ENCODE assay signal across 19 cellular contexts in the genomic region with DNA sequence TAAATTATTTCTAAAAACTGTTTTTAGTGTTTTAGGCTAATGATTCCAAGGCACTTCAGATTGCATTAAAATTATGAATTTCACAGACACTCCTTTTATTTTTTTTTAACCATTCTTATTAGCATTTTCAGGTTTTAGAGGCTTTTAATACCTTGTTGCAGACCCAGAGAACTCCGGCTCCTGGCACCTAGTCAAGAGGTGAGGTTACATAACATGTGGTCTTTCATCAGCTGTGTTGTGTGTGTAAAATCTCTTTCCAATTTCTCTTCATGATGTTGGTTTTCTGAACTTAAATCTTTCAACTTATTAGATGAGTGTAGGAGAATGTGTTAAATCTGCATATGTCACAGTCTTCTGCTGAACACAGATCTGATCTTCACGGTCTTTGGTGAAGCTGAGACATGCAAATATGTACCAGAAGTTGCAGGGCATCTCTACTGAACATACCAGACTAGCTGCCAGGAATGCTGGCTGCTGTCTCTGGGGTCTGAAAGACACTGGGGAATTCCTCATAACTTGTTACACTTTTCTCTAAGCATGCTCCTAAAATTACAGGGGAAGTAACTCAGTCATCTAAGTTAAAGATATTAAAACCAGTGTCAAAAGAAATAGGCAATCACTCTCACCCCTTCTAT.
DNase-seq lines count a peak whose midpoint lies in the region; TF ChIP-seq lines count a peak whose summit lies in the region.
"Had no signal": no experiment of that assay in that cellular context is flagged by ENCODE, and none has a peak within 500 bp of the region (broad histone marks: within the 10 kb centered on the region; RNA-seq: fewer than 3 reads in every experiment).

No MANE protein-coding gene starts in this region.

- peak; percentile 24 for DNase-seq in NCI-H2171 treated with DMSO at 0.1 percent for 48 hours (lab: John Stamatoyannopoulos, UW)
- DNase-seq in fibroblast of peridontal ligament (ENCODE audit: extremely low read depth) = peak; percentile 26
- DNase-seq in osteoblast (ENCODE audit: insufficient read length, low spot score, missing footprints) = no peak
- DNase-seq in GM20000 (ENCODE audit: low spot score) = no peak
- DNase-seq in ecto neural progenitor cell (ENCODE audit: low spot score) = no peak
- no peak for DNase-seq in DMS 273 (lab: John Stamatoyannopoulos, UW; ENCODE audit: unreplicated experiment)
- no peak for DNase-seq in NK-92 treated with Interleukin-12 subunit alpha and Interleukin-12 subunit beta, amount 100 ng/mL, for 24 hours (lab: John Stamatoyannopoulos, UW)
- DNase-seq: ACHN, DMS 273 treated with DMSO at 0.1 percent for 48 hours, GF-D8, GOT3, Kasumi-1, MM.1S, NCI-H1092, NCI-H1436 treated with DMSO at 0.1 percent for 48 hours, NCI-H2029, NCI-H446 treated with DMSO at 0.1 percent for 48 hours, NCI-H69, Right ventricle myocardium superior had no signal

- no peaks in the 10 kb centered on the region for H4K20me1 ChIP-seq in osteoblast (ENCODE audit: insufficient read depth, low read length)

- no peaks in the 10 kb centered on the region for H3K9me3 ChIP-seq in osteoblast (ENCODE audit: low read depth, low read length)

- no peak overlapping the region for H3K4me2 ChIP-seq in osteoblast (ENCODE audit: insufficient read depth, low read length)

- no peaks in the 10 kb centered on the region for H3K79me2 ChIP-seq in osteoblast (ENCODE audit: insufficient read depth, low read length)

- no peaks in the 10 kb centered on the region for H3K4me1 ChIP-seq in osteoblast (ENCODE audit: insufficient read depth, low read length)

- H2AFZ ChIP-seq in osteoblast (ENCODE audit: low read length) = peak overlapping the region; percentile 43

- no peak overlapping the region for H3K27ac ChIP-seq in osteoblast (ENCODE audit: low read depth, low read length)

- no peaks in the 10 kb centered on the region for H3K36me3 ChIP-seq in osteoblast (ENCODE audit: insufficient read depth, low read length)

- TF ChIP-seq CTCF in osteoblast (IDR thresholded peaks at IDR 0.05; ENCODE audit: extremely low read depth, low read depth, low read length) (no peak), GM20000 (IDR thresholded peaks at IDR 0.05; ENCODE audit: extremely low read depth, missing control alignments) (no peak)

- no peaks in the 10 kb centered on the region for H3K27me3 ChIP-seq in osteoblast (ENCODE audit: insufficient read depth, low read length)

- H3K4me3 ChIP-seq in osteoblast (ENCODE audit: insufficient read depth, low read length) = no peak overlapping the region

Comparison
In these comparisons a context has a peak if more than half of its experiments do, and no peak if none do; other contexts are left out.
1. DNase-seq: peak in NCI-H2171 treated with DMSO at 0.1 percent for 48 hours (single experiment) and fibroblast of peridontal ligament (single experiment); none in osteoblast (single experiment), GM20000 (single experiment), ecto neural progenitor cell (single experiment), DMS 273 (single experiment) and NK-92 treated with Interleukin-12 subunit alpha and Interleukin-12 subunit beta, amount 100 ng/mL, for 24 hours (single experiment).